Comparison of ENCODE assay signal across 25 cellular contexts in genomic region chr12:121702944-121703343, GRCh38. TPM values are rescaled to one million over a fixed set of nuclear protein-coding genes. Genes with fewer than 3 reads are reported as not detected.
"Had no signal": no experiment of that assay in that cellular context is flagged by ENCODE, and none has a peak within 500 bp of the region (broad histone marks: within the 10 kb centered on the region; RNA-seq: fewer than 3 reads in every experiment).

No MANE protein-coding gene starts in this region.

- H3K27me3 ChIP-seq: gastroesophageal sphincter, heart right ventricle, neutrophil, pancreas, right lobe of liver, stomach, uterus had no signal

- H3K4me3 ChIP-seq: dorsolateral prefrontal cortex, gastroesophageal sphincter, heart right ventricle, lung, pancreas, right lobe of liver, stomach, tibial artery, uterus had no signal

- H3K4me1 ChIP-seq: heart right ventricle, pancreas, right lobe of liver, uterus had no signal

- H3K27ac Mint-ChIP-seq: endodermal cell; memory B cell; natural killer cell; stimulated activated naive B cell treated with anti-CD40 and anti-IgM and Interleukin-4, amounts not matched to agents 10 μg/mL and 1 μg/mL and 100 μg/mL, for 72 hours; type B pancreatic cell had no signal

- H3K27me3 Mint-ChIP-seq: memory B cell; stimulated activated naive B cell treated with anti-CD40 and anti-IgM and Interleukin-4, amounts not matched to agents 10 μg/mL and 1 μg/mL and 100 μg/mL, for 72 hours had no signal

- ATAC-seq: gastroesophageal sphincter; left colon; left ventricle myocardium superior; natural killer cell; pancreas; right lobe of liver; stimulated activated naive B cell treated with anti-CD40 and anti-IgM and Interleukin-4, amounts not matched to agents 10 μg/mL and 1 μg/mL and 100 μg/mL, for 72 hours had no signal

- H3K36me3 Mint-ChIP-seq: memory B cell, natural killer cell, type B pancreatic cell had no signal

- H3K36me3 ChIP-seq: gastroesophageal sphincter, heart right ventricle, neutrophil, pancreas, right lobe of liver, stomach, tibial artery, uterus had no signal

- H3K9me3 Mint-ChIP-seq: endodermal cell, natural killer cell, type B pancreatic cell had no signal

- H3K27ac ChIP-seq: dorsolateral prefrontal cortex, epithelial cell of prostate, heart right ventricle, neutrophil, pancreas, right lobe of liver, tibial artery, uterus had no signal

- H3K4me3 Mint-ChIP-seq: endodermal cell, memory B cell, natural killer cell, type B pancreatic cell had no signal

- H3K4me1 Mint-ChIP-seq: endodermal cell; memory B cell; natural killer cell; stimulated activated naive B cell treated with anti-CD40 and anti-IgM and Interleukin-4, amounts not matched to agents 10 μg/mL and 1 μg/mL and 100 μg/mL, for 72 hours had no signal

- DNase-seq: dorsolateral prefrontal cortex; effector CD4-positive, alpha-beta T cell; foreskin fibroblast; heart right ventricle; hippocampal formation; kidney glomerular epithelial cell; left colon; left ventricle myocardium superior; natural killer cell; right lobe of liver; small intestine; stimulated activated CD4-positive, alpha-beta T cell treated with anti-CD3 and anti-CD28 coated beads, Interleukin-15, amount 100 ng/mL, for 24 hours; stimulated activated CD4-positive, alpha-beta T cell treated with anti-CD3 and anti-CD28 coated beads, Interleukin-2, amount 100 ng/mL, for 48 hours; stimulated activated naive B cell treated with anti-CD40 and anti-IgM and Interleukin-4, amounts not matched to agents 10 μg/mL and 1 μg/mL and 100 μg/mL, for 72 hours; stomach; tibial artery; uterus had no signal

- H3K9me3 ChIP-seq: gastroesophageal sphincter, neutrophil, pancreas, right lobe of liver, stomach, tibial artery, uterus had no signal

RNA-seq across cellular contexts. Expression of gene MORN3, which starts 33.5 kb away (rescaled TPM):
- total RNA-seq: left colon, left ventricle myocardium superior had no signal
